8 cellular contexts compared by ENCODE assay signal in the genomic region with DNA sequence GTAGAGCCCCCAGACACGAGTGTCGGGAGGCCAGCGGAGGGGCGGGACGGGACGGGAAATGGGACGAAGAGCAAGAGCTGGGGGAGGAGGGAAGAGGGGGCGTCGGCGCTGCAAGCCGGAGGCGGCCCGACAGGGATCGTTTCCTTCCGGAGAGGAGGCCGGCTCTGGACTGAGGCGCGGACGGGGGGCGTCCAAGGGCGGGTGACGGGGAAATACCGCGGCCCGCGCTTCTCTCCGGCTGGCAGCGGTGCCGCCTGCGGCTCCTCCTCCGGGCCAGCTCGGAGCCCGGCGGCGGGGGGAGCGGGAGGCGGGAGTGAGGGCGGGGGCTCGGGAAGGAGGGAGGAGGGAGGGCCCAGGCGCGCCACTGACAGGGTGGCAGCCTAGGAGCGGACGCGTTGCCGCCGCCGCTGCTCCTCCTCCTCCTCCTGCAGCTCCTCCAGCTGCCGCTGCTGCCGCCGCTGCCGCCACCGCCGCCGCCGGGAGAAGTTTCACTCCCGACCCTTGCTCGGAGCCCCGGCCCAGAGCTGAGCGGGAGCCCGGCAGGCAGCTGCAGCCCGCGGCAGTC. TPM values are rescaled to one million over a fixed set of nuclear protein-coding genes. Genes with fewer than 3 reads are reported as not detected.
DNase-seq lines count a peak whose midpoint lies in the region; ATAC-seq and TF ChIP-seq lines count a peak whose summit lies in the region.

TSS of gene CHSY3 (plus strand) at position 364 of the 565 bp plus-strand sequence.

- DNase-seq in EL, result peak; percentile 67
- DNase-seq in colonic mucosa, result peak; percentile 81
- DNase-seq in kidney epithelial cell (ENCODE audit: low read depth), result peak; percentile 25
- DNase-seq in GDM1 (lab: John Stamatoyannopoulos, UW), result no peak

- H3K27me3 Mint-ChIP-seq in IgD-negative memory B cell, result peaks cover 24% of the 10 kb centered on the region
- peaks cover 60% of the 10 kb centered on the region for H3K27me3 Mint-ChIP-seq in T-helper 1 cell treated with Interleukin-12 subunit alpha and Interleukin-12 subunit beta and Interleukin-4 antibody, amounts not matched to agents 30 μg/mL and 1 μg/mL, for 36 hours (ENCODE audit: low read depth)

- H3K27ac ChIP-seq in colonic mucosa (peak within 1 kb of the TSS; percentile 55), skin epidermis (peak within 1 kb of the TSS in 19 of 21 experiments; percentile 5 to 87 (median 72))

- H3K4me3 ChIP-seq in colonic mucosa (peak within 1 kb of the TSS; percentile 63), kidney epithelial cell (ENCODE audit: low read depth, low read length) (peak within 1 kb of the TSS; percentile 57), skin epidermis (peak within 1 kb of the TSS; percentile 41 to 76 (median 68))

- peaks cover 10 to 13% (median 12%) of the 10 kb centered on the region in 3 donors for H3K4me1 Mint-ChIP-seq in IgD-negative memory B cell
- H3K4me1 Mint-ChIP-seq in T-helper 1 cell treated with Interleukin-12 subunit alpha and Interleukin-12 subunit beta and Interleukin-4 antibody, amounts not matched to agents 30 μg/mL and 1 μg/mL, for 36 hours (ENCODE audit: low read depth), result peaks cover 11% of the 10 kb centered on the region

- peak within 1 kb of the TSS in 1 of 3 donors; percentile 53 for H3K27ac Mint-ChIP-seq in IgD-negative memory B cell
- peak within 1 kb of the TSS; percentile 23 for H3K27ac Mint-ChIP-seq in T-helper 1 cell treated with Interleukin-12 subunit alpha and Interleukin-12 subunit beta and Interleukin-4 antibody, amounts not matched to agents 30 μg/mL and 1 μg/mL, for 36 hours

- H3K9me3 Mint-ChIP-seq in IgD-negative memory B cell, result no peaks in the 10 kb centered on the region
- no peaks in the 10 kb centered on the region for H3K9me3 Mint-ChIP-seq in T-helper 1 cell treated with Interleukin-12 subunit alpha and Interleukin-12 subunit beta and Interleukin-4 antibody, amounts not matched to agents 30 μg/mL and 1 μg/mL, for 36 hours

- peak; percentile 52 for ATAC-seq in GM21576 (IDR thresholded peaks at IDR 0.05; ENCODE audit: unreplicated experiment)

- no peaks in the 10 kb centered on the region for H3K36me3 ChIP-seq in colonic mucosa
- no peaks in the 10 kb centered on the region for H3K36me3 ChIP-seq in kidney epithelial cell (ENCODE audit: control insufficient read depth, insufficient read depth, low read length)

- H3K9me3 ChIP-seq in colonic mucosa, result no peaks in the 10 kb centered on the region

- peak within 1 kb of the TSS in 1 of 2 donors; percentile 62 for H3K9ac ChIP-seq in colonic mucosa (ENCODE audit: low read depth in 2 of 2, low read length in 2 of 2)

- peak within 1 kb of the TSS; percentile 51 to 94 (median 66) for H3K4me3 Mint-ChIP-seq in IgD-negative memory B cell
- H3K4me3 Mint-ChIP-seq in T-helper 1 cell treated with Interleukin-12 subunit alpha and Interleukin-12 subunit beta and Interleukin-4 antibody, amounts not matched to agents 30 μg/mL and 1 μg/mL, for 36 hours, result peak within 1 kb of the TSS; percentile 82

- peaks cover 5% of the 10 kb centered on the region for H3K4me1 ChIP-seq in colonic mucosa

- peaks cover 1% of the 10 kb centered on the region for H3K36me3 Mint-ChIP-seq in IgD-negative memory B cell
- H3K36me3 Mint-ChIP-seq in T-helper 1 cell treated with Interleukin-12 subunit alpha and Interleukin-12 subunit beta and Interleukin-4 antibody, amounts not matched to agents 30 μg/mL and 1 μg/mL, for 36 hours (ENCODE audit: low read depth), result no peaks in the 10 kb centered on the region

- peaks cover 26% of the 10 kb centered on the region for H3K27me3 ChIP-seq in colonic mucosa
- H3K27me3 ChIP-seq in kidney epithelial cell (ENCODE audit: control insufficient read depth, insufficient read depth, low read length), result no peaks in the 10 kb centered on the region

- intact Hi-C loops in colonic mucosa (cut with DNase I), result no loop called here

- no peak for TF ChIP-seq CTCF in colonic mucosa (IDR thresholded peaks at IDR 0.05)
- no peak for TF ChIP-seq CTCF in kidney epithelial cell (IDR thresholded peaks at IDR 0.05; ENCODE audit: insufficient read depth, low read length, poor library complexity, severe bottlenecking)

RNA-seq across cellular contexts. Expression of gene CHSY3, which starts in this region (rescaled TPM):
- polyA plus RNA-seq in IgD-negative memory B cell, result not detected
- total RNA-seq in colonic mucosa, result under 1 TPM; 0.42 to 0.99 TPM
- 1.7 and 2.5 TPM in 2 replicates for total RNA-seq in kidney epithelial cell

Comparison
In these comparisons a context has a peak if more than half of its experiments do, and no peak if none do; other contexts are left out.
1. Peak in DNase-seq, H3K4me3 ChIP-seq and H3K27ac ChIP-seq in colonic mucosa; RNA of the gene not detected or under 1 TPM.